In the genomic region with DNA sequence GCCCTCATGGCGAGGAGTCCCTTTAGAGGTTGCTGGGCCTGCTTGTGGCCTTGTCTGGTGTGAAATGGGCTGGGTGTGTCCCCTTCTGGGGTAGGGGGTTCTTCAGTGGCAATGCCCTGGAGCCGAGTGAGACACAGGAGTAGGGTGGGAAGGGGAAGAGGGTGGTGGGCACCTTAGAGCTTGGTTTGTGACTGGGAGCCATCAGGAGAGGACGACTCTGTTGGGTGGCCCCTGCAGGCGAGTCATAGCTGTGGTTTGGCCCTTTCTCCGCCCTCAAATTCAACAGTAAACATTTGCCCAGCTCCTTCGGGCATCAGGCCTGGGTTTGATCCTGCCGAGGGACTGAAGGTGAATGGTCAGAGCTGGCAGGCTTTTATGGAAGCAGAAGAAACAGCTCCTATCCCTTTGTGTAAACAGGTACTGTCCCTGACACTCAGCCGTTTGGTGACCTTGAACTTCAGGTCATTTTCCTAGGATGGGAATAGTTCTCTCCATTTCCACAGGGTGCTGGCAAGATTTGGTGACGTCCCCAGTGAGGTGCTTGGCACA, we compare ENCODE assay signal across 1 cellular context.
TF ChIP-seq lines count a peak whose summit lies in the region.

No MANE protein-coding gene starts in this region.

TF ChIP-seq in liver, 16 proteins besides CTCF, POLR2A, EP300 and RAD21 (continued from another document):
- TF ChIP-seq, protein P1, sequence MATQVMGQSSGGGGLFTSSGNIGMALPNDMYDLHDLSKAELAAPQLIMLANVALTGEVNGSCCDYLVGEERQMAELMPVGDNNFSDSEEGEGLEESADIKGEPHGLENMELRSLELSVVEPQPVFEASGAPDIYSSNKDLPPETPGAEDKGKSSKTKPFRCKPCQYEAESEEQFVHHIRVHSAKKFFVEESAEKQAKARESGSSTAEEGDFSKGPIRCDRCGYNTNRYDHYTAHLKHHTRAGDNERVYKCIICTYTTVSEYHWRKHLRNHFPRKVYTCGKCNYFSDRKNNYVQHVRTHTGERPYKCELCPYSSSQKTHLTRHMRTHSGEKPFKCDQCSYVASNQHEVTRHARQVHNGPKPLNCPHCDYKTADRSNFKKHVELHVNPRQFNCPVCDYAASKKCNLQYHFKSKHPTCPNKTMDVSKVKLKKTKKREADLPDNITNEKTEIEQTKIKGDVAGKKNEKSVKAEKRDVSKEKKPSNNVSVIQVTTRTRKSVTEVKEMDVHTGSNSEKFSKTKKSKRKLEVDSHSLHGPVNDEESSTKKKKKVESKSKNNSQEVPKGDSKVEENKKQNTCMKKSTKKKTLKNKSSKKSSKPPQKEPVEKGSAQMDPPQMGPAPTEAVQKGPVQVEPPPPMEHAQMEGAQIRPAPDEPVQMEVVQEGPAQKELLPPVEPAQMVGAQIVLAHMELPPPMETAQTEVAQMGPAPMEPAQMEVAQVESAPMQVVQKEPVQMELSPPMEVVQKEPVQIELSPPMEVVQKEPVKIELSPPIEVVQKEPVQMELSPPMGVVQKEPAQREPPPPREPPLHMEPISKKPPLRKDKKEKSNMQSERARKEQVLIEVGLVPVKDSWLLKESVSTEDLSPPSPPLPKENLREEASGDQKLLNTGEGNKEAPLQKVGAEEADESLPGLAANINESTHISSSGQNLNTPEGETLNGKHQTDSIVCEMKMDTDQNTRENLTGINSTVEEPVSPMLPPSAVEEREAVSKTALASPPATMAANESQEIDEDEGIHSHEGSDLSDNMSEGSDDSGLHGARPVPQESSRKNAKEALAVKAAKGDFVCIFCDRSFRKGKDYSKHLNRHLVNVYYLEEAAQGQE (IDR thresholded peaks at IDR 0.05): no peak
- TF ChIP-seq FOXA2 (IDR thresholded peaks at IDR 0.05) (peak; percentile 92), HNF4A (conservative IDR thresholded peaks at IDR 0.05) (peak; percentile 69 to 75), FOXA1 (IDR thresholded peaks at IDR 0.05) (peak; percentile 91), SP1 (IDR thresholded peaks at IDR 0.05) (peak; percentile 85), HNF4G (IDR thresholded peaks at IDR 0.05) (no peak), RXRA (IDR thresholded peaks at IDR 0.05) (peak; percentile 92 to 94), EGR1 (IDR thresholded peaks at IDR 0.05; ENCODE audit: low read depth in 2 of 2) (no peak), JUND (IDR thresholded peaks at IDR 0.05) (no peak), YY1 (IDR thresholded peaks at IDR 0.05) (no peak), GABPA (IDR thresholded peaks at IDR 0.05 in 1 of 2, conservative IDR thresholded peaks at IDR 0.05 in 1 of 2) (no peak)
- TF ChIP-seq, protein P2, sequence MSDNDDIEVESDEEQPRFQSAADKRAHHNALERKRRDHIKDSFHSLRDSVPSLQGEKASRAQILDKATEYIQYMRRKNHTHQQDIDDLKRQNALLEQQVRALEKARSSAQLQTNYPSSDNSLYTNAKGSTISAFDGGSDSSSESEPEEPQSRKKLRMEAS (IDR thresholded peaks at IDR 0.05): no peak
- TF ChIP-seq, protein P3, sequence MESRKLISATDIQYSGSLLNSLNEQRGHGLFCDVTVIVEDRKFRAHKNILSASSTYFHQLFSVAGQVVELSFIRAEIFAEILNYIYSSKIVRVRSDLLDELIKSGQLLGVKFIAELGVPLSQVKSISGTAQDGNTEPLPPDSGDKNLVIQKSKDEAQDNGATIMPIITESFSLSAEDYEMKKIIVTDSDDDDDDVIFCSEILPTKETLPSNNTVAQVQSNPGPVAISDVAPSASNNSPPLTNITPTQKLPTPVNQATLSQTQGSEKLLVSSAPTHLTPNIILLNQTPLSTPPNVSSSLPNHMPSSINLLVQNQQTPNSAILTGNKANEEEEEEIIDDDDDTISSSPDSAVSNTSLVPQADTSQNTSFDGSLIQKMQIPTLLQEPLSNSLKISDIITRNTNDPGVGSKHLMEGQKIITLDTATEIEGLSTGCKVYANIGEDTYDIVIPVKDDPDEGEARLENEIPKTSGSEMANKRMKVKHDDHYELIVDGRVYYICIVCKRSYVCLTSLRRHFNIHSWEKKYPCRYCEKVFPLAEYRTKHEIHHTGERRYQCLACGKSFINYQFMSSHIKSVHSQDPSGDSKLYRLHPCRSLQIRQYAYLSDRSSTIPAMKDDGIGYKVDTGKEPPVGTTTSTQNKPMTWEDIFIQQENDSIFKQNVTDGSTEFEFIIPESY (IDR thresholded peaks at IDR 0.05): no peak
- TF ChIP-seq, protein P4, sequence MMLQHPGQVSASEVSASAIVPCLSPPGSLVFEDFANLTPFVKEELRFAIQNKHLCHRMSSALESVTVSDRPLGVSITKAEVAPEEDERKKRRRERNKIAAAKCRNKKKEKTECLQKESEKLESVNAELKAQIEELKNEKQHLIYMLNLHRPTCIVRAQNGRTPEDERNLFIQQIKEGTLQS (IDR thresholded peaks at IDR 0.05): no peak
